1 cellular context compared by ENCODE assay signal in the genomic region with DNA sequence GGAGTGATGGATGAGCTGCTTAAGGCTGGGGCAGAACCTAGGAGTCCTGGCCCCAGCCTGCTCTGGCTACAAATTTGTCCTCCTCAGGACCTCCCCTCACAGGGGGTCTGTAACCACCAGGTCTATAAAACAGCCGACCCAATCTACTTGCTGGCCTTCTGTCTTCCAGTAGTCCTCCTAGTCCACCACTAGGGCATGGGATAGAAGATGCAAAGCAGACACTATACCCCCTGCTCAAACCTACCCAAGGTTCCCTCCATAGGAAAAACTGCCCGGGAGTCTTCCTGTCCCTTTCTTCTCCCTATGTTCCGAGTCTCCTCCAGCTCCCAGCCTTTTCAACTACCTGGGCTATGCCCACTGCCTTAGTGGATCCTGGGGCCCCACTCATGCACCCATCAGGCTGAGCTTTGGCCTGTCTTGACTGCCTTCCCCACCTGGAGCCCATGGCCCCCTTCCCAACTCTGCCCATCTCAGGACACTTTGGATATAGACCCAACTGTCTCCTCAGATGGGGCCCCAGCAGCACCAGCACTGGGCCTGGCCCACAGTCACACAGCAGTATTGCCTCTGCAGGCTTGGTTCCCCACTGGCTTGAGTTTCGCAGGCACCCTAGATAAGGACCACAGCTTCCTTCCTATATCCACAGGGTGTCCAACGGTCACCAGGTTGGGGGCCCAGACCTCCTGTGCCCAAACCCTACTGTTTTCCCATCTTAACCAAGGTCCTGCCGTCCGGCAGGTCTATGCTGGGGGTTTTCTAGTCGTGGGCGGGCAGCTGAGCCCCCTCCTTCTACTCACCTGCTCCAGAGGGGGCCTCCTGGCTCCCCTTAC.
TF ChIP-seq lines count a peak whose summit lies in the region.

No MANE protein-coding gene starts in this region.

TF ChIP-seq in SK-N-SH, 30 proteins besides CTCF, POLR2A, EP300 and RAD21 (continued from another document):
- TF ChIP-seq CHD2 (IDR thresholded peaks at IDR 0.05; ENCODE audit: low read length, partially characterized antibody) (no peak), SMC3 (IDR thresholded peaks at IDR 0.05; ENCODE audit: low read depth, low read length) (no peak)
- TF ChIP-seq, protein P1, sequence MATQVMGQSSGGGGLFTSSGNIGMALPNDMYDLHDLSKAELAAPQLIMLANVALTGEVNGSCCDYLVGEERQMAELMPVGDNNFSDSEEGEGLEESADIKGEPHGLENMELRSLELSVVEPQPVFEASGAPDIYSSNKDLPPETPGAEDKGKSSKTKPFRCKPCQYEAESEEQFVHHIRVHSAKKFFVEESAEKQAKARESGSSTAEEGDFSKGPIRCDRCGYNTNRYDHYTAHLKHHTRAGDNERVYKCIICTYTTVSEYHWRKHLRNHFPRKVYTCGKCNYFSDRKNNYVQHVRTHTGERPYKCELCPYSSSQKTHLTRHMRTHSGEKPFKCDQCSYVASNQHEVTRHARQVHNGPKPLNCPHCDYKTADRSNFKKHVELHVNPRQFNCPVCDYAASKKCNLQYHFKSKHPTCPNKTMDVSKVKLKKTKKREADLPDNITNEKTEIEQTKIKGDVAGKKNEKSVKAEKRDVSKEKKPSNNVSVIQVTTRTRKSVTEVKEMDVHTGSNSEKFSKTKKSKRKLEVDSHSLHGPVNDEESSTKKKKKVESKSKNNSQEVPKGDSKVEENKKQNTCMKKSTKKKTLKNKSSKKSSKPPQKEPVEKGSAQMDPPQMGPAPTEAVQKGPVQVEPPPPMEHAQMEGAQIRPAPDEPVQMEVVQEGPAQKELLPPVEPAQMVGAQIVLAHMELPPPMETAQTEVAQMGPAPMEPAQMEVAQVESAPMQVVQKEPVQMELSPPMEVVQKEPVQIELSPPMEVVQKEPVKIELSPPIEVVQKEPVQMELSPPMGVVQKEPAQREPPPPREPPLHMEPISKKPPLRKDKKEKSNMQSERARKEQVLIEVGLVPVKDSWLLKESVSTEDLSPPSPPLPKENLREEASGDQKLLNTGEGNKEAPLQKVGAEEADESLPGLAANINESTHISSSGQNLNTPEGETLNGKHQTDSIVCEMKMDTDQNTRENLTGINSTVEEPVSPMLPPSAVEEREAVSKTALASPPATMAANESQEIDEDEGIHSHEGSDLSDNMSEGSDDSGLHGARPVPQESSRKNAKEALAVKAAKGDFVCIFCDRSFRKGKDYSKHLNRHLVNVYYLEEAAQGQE (IDR thresholded peaks at IDR 0.05; ENCODE audit: low read depth, low read length), result no peak
